In the genomic region with DNA sequence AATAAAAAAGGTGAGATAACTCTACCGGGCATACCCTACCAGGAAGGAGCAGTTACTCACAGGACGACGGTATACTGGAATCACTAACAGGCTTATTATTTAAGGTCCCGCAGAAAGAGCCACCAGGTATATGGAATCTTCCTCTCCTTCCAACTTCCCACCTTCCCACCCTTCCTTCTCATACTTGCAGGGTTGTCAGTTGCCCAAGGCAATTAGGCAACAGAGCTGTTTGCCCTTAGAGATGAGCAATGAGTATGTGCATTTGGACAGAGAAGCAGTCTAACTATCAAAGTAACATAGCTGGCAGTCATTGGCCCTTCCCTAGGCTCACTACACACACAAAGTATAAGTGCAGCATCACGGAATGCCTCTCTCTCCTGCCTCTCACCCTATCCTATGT, we compare ENCODE assay signal across 22 cellular contexts. TPM values are rescaled to one million over a fixed set of nuclear protein-coding genes. Genes with fewer than 3 reads are reported as not detected.
A peak's percentile ranks its signal among the peaks of the same experiment; 100 is the strongest.
DNase-seq lines count a peak whose midpoint lies in the region; ATAC-seq, FAIRE-seq and TF ChIP-seq lines count a peak whose summit lies in the region.
"Had no signal": no experiment of that assay in that cellular context is flagged by ENCODE, and none has a peak within 500 bp of the region (broad histone marks: within the 10 kb centered on the region; RNA-seq: fewer than 3 reads in every experiment).

No MANE protein-coding gene starts in this region.

- POLR2A ChIA-PET in IMR-90 (lab: Charles Lee; ENCODE audit: unreplicated experiment) = no interaction called here
- POLR2A ChIA-PET in HepG2 (lab: Yijun Ruan, JAX) = no interaction called here

- H3K4me1 ChIP-seq in IMR-90 (ENCODE audit: control insufficient read depth, insufficient read depth, low read length) (peaks cover 22% of the 10 kb centered on the region), RWPE2 (ENCODE audit: insufficient read depth, poor library complexity, severe bottlenecking) (peaks cover 35% of the 10 kb centered on the region), suprapubic skin (peaks cover 16% of the 10 kb centered on the region), HepG2 (ENCODE audit: insufficient read depth, low read length) (peaks cover 25% of the 10 kb centered on the region)
- H3K4me1 ChIP-seq: BLaER1 treated with 17β-estradiol and CSF1 and Interleukin-3, amounts not matched to agents 10 nM and 100 nM had no signal

- H2AK9ac ChIP-seq in IMR-90 (replicated peaks; ENCODE audit: low read depth, low read length, poor library complexity) = peak overlapping the region; percentile 31

- H2BK20ac ChIP-seq in IMR-90 (ENCODE audit: low read depth, low read length) = peak overlapping the region; percentile 81

- no peaks in the 10 kb centered on the region for H3K9me3 ChIP-seq in IMR-90 (ENCODE audit: control insufficient read depth, insufficient read depth, low read length)
- no peaks in the 10 kb centered on the region for H3K9me3 ChIP-seq in RWPE2 (ENCODE audit: severe bottlenecking)
- no peaks in the 10 kb centered on the region for H3K9me3 ChIP-seq in suprapubic skin
- no peaks in the 10 kb centered on the region for H3K9me3 ChIP-seq in HepG2 (ENCODE audit: low read length)
- H3K9me3 ChIP-seq: SK-N-SH had no signal

- no peak for TF ChIP-seq POLR2A in IMR-90 (IDR thresholded peaks at IDR 0.05; ENCODE audit: low read depth, low read length)
- no peak for TF ChIP-seq POLR2A in suprapubic skin (IDR thresholded peaks at IDR 0.05)
- TF ChIP-seq POLR2A in HepG2 (IDR thresholded peaks at IDR 0.05; ENCODE audit: insufficient read depth in 1 of 2, low read depth in 2 of 2, low read length in 2 of 2) = no peak

- no peak for FAIRE-seq in HepG2 (lab: Jason Lieb, UNC)
- FAIRE-seq: GM12878, GM19239 had no signal

- H2AFZ ChIP-seq in IMR-90 (replicated peaks; ENCODE audit: low read length, poor library complexity) (peak overlapping the region; percentile 45), HepG2 (ENCODE audit: low read length) (no peak overlapping the region)

- H2BK5ac ChIP-seq in IMR-90 (ENCODE audit: low read depth, low read length, poor library complexity, severe bottlenecking) = peak overlapping the region; percentile 16

- peak overlapping the region; percentile 93; the same call in 1 of the 2 replicates for H2AK5ac ChIP-seq in IMR-90 (ENCODE audit: low read depth, low read length)

- TF ChIP-seq EP300 in suprapubic skin (IDR thresholded peaks at IDR 0.05) = no peak
- TF ChIP-seq EP300 in HepG2 (IDR thresholded peaks at IDR 0.05; ENCODE audit: low read depth in 2 of 2, low read length in 2 of 2) = no peak
- no peak for TF ChIP-seq EP300 in HepG2 (CRISPR knock-in tag; IDR thresholded peaks at IDR 0.05; ENCODE audit: borderline replicate concordance)

- H4K8ac ChIP-seq in IMR-90 (ENCODE audit: low read depth in 2 of 2, low read length in 2 of 2) = no peak overlapping the region

- CTCF ChIA-PET in IMR-90 (lab: Yijun Ruan, JAX) (interaction anchor here (0.6 to 1.3 kb wide), 3 partner anchors 13 to 128 kb away, joined by 3 read pairs; no protein-coding TSS in a partner anchor), HepG2 (lab: Yijun Ruan, JAX; ENCODE audit: low intra/inter-chr PET ratio, low total read pairs) (no interaction called here)

- dilution Hi-C loops in IMR-90 (cut with HindIII; ENCODE audit: low sequenced_read_pairs, unreplicated experiment) = no loop called here

- H4K91ac ChIP-seq in IMR-90 (ENCODE audit: insufficient read depth, low read depth, low read length) = peak overlapping the region; percentile 40; the same call in 1 of the 2 replicates

- H3K4me3 ChIP-seq in IMR-90 (ENCODE audit: insufficient read depth, low read depth, low read length) = no peak overlapping the region
- no peak overlapping the region for H3K4me3 ChIP-seq in RWPE2 (ENCODE audit: severe bottlenecking)
- H3K4me3 ChIP-seq in suprapubic skin = no peak overlapping the region
- no peak overlapping the region for H3K4me3 ChIP-seq in HepG2 (replicated peaks in 1 of 3; ENCODE audit: insufficient read depth in 1 of 3, low read depth in 2 of 3, low read length in 3 of 3)
- H3K4me3 ChIP-seq: BLaER1 treated with 17β-estradiol and CSF1 and Interleukin-3, amounts not matched to agents 10 nM and 100 nM; GM12878; GM23338 had no signal

- H3K4me2 ChIP-seq in IMR-90 (ENCODE audit: low read depth, low read length) (no peak overlapping the region), HepG2 (ENCODE audit: low read depth, low read length) (no peak overlapping the region)
- H3K4me2 ChIP-seq: BLaER1 treated with 17β-estradiol and CSF1 and Interleukin-3, amounts not matched to agents 10 nM and 100 nM; GM23338; SK-N-SH had no signal

- H3K9ac ChIP-seq in IMR-90 (ENCODE audit: low read depth, low read length) (no peak overlapping the region), HepG2 (ENCODE audit: insufficient read depth, low read depth, low read length) (no peak overlapping the region)
- H3K9ac ChIP-seq: BLaER1 treated with 17β-estradiol and CSF1 and Interleukin-3, amounts not matched to agents 10 nM and 100 nM had no signal

- no TSS peak for BruUV-seq in IMR-90 (replicated peaks; lab: Mats Ljungman, UMichigan)
- BruUV-seq in HepG2 (replicated peaks; lab: Mats Ljungman, UMichigan) = no TSS peak

- H3K23ac ChIP-seq in IMR-90 (ENCODE audit: low read depth, low read length) = peak overlapping the region; percentile 71

- H3K36me3 ChIP-seq in IMR-90 (ENCODE audit: control insufficient read depth, insufficient read depth, low read length) (no peaks in the 10 kb centered on the region), RWPE2 (ENCODE audit: low read depth) (no peaks in the 10 kb centered on the region), suprapubic skin (no peaks in the 10 kb centered on the region), HepG2 (replicated peaks in 1 of 2; ENCODE audit: control insufficient read depth in 1 of 2, insufficient read depth in 2 of 2, low read length in 2 of 2) (no peaks in the 10 kb centered on the region)
- H3K36me3 ChIP-seq: BLaER1 treated with 17β-estradiol and CSF1 and Interleukin-3, amounts not matched to agents 10 nM and 100 nM had no signal

- H3K4ac ChIP-seq in IMR-90 (ENCODE audit: low read depth, low read length) = peak overlapping the region; percentile 70

- peak overlapping the region; percentile 33 for H3K14ac ChIP-seq in IMR-90 (replicated peaks; ENCODE audit: low read depth, low read length)

- peaks cover 17% of the 10 kb centered on the region for H3K9me1 ChIP-seq in IMR-90 (ENCODE audit: insufficient read depth, low read length)

- DNase-seq in IMR-90 = no peak
- DNase-seq in RWPE2 (ENCODE audit: low spot score) = no peak
- DNase-seq in epithelial cell of prostate (ENCODE audit: low read depth, low spot score) = no peak
- DNase-seq in suprapubic skin (ENCODE audit: low spot score in 2 of 2) = no peak
- no peak for DNase-seq in SKM-1 (lab: John Stamatoyannopoulos, UW; ENCODE audit: unreplicated experiment)
- DNase-seq in HepG2 (ENCODE audit: low spot score) = no peak
- DNase-seq: CD8-positive, alpha-beta T cell; DMS53; EL; NCI-H1105 treated with DMSO at 0.1 percent for 48 hours; NCI-H1694; SHP77; SK-N-SH; T-cell had no signal

- H4K20me1 ChIP-seq in IMR-90 (ENCODE audit: insufficient read depth, low read length) (no peaks in the 10 kb centered on the region), HepG2 (ENCODE audit: insufficient read depth, low read length) (no peaks in the 10 kb centered on the region)
- H4K20me1 ChIP-seq: BLaER1 treated with 17β-estradiol and CSF1 and Interleukin-3, amounts not matched to agents 10 nM and 100 nM had no signal

- no peak for ATAC-seq in IMR-90 (ENCODE audit: low read depth)
- no peak for ATAC-seq in RWPE2 (ENCODE audit: low read depth)
- no peak for ATAC-seq in HG02870 (IDR thresholded peaks at IDR 0.05; ENCODE audit: unreplicated experiment)
- no peak for ATAC-seq in HepG2
- ATAC-seq: CD8-positive, alpha-beta T cell; GM12878; GM23338; Panc1; T-cell had no signal

- no peak overlapping the region; the same call in 1 of the 2 replicates for H3K18ac ChIP-seq in IMR-90 (ENCODE audit: low read depth, low read length)

- no peaks in the 10 kb centered on the region for H3K79me2 ChIP-seq in HepG2 (ENCODE audit: insufficient read depth, low read length)

- no peak overlapping the region for H3K56ac ChIP-seq in IMR-90 (ENCODE audit: extremely low read depth, insufficient read depth, low read length)

- TF ChIP-seq RAD21 in IMR-90 (IDR thresholded peaks at IDR 0.05; ENCODE audit: low read length) (no peak), HepG2 (CRISPR knock-in tag; IDR thresholded peaks at IDR 0.05) (no peak)

- peak overlapping the region; percentile 82; the same call in 2 of the 3 replicates for H2BK15ac ChIP-seq in IMR-90 (ENCODE audit: low read depth, low read length)

- peak overlapping the region; percentile 83 for H2BK120ac ChIP-seq in IMR-90 (ENCODE audit: low read depth, low read length)

- peaks cover 4 to 19% of the 10 kb centered on the region in 2 experiments; a peak in 3 of 4 replicates for H3K79me1 ChIP-seq in IMR-90 (ENCODE audit: low read depth in 1 of 2, low read length in 2 of 2)

- intact Hi-C loops in IMR-90 (cut with micrococcal nuclease) (no loop called here), HepG2 (cut with micrococcal nuclease; ENCODE audit: unreplicated experiment) (no loop called here)

- TF ChIP-seq CTCF in IMR-90 (conservative IDR thresholded peaks at IDR 0.05; ENCODE audit: low read depth, low read length) = no peak
- TF ChIP-seq CTCF in RWPE2 (IDR thresholded peaks at IDR 0.05; ENCODE audit: poor library complexity, severe bottlenecking) = no peak
- TF ChIP-seq CTCF in suprapubic skin (IDR thresholded peaks at IDR 0.05) = no peak
- no peak for TF ChIP-seq CTCF in HepG2 (CRISPR knock-in tag; IDR thresholded peaks at IDR 0.05)

- H3K27me3 ChIP-seq in IMR-90 (ENCODE audit: control insufficient read depth, insufficient read depth, low read length) (no peaks in the 10 kb centered on the region), RWPE2 (ENCODE audit: insufficient read depth, poor library complexity, severe bottlenecking) (no peaks in the 10 kb centered on the region), suprapubic skin (no peaks in the 10 kb centered on the region), HepG2 (ENCODE audit: control insufficient read depth in 1 of 2, insufficient read depth in 2 of 2, low read length in 2 of 2) (no peaks in the 10 kb centered on the region; a peak in 1 of 5 replicates)
- H3K27me3 ChIP-seq: BLaER1 treated with 17β-estradiol and CSF1 and Interleukin-3, amounts not matched to agents 10 nM and 100 nM had no signal

- H3K27ac ChIP-seq in IMR-90 (ENCODE audit: insufficient read depth, low read length) (no peak overlapping the region), RWPE2 (ENCODE audit: poor library complexity, severe bottlenecking) (peak overlapping the region; percentile 54), epithelial cell of prostate (peak overlapping the region; percentile 33), suprapubic skin (peak overlapping the region; percentile 59), HepG2 (ENCODE audit: extremely low read length, insufficient read depth, low read length) (no peak overlapping the region)
- H3K27ac ChIP-seq: BLaER1 treated with 17β-estradiol and CSF1 and Interleukin-3, amounts not matched to agents 10 nM and 100 nM; HL-60 had no signal

- no CpG with 5 or more reads among the region's 5 CpGs for WGBS in IMR-90 (ENCODE audit: extremely low coverage in 2 of 2, insufficient read length in 1 of 2), 2 experiments
- 76% methylated on average over 5 of the region's 5 CpGs for WGBS in suprapubic skin
- 82% methylated on average over 5 of the region's 5 CpGs for WGBS in HepG2 (ENCODE audit: low lambda C conversion rate)

- in situ Hi-C loops in IMR-90 (cut with MboI; ENCODE audit: low sequenced_read_pairs) = no loop called here
- in situ Hi-C loops in HepG2 (cut with HindIII; ENCODE audit: extremely low pct_ligation_motif_present, low pct_unique_long_range_greater_than_20kb) = no loop called here

- H4K5ac ChIP-seq in IMR-90 (ENCODE audit: low read depth, low read length) = no peak overlapping the region

RNA-seq across cellular contexts. Expression of gene EVA1A, which starts 32.1 kb away (rescaled TPM):
- total RNA-seq in IMR-90 (2012; rRNA removed) = 89.2 and 93.7 TPM in 2 replicates
- 54.5 and 61.6 TPM in 2 replicates for polyA plus RNA-seq in IMR-90 (2012; rRNA removed)
- polyA plus RNA-seq in IMR-90 (2012; cell fraction: cytosol; rRNA removed) = 71.6 and 118 TPM in 2 replicates
- polyA plus RNA-seq in IMR-90 (2012; cell fraction: nucleus; rRNA removed; ENCODE audit: low replicate concordance) = 36.3 and 66.6 TPM in 2 replicates
- 10 to 100 TPM in 1 of 4 donors, 1 to 10 TPM in 3; 5.7 to 11.4 (median 7.9) TPM for total RNA-seq in suprapubic skin
- total RNA-seq in HepG2 (2016; rRNA removed; fragmentation: Illumina TruSeq; extraction: Trizol) = 55.9 and 57.8 TPM in 2 replicates
- total RNA-seq in HepG2 (2016; cell fraction: cytosol; rRNA removed; fragmentation: Illumina TruSeq; extraction: Trizol; ENCODE audit: low read depth) = 25.1 and 29.0 TPM in 2 replicates
- total RNA-seq in HepG2 (2016; cell fraction: insoluble cytoplasmic fraction; rRNA removed; fragmentation: Illumina TruSeq; extraction: Trizol) = 52.7 and 57.5 TPM in 2 replicates
- 48.2 and 58.4 TPM in 2 replicates for total RNA-seq in HepG2 (2016; cell fraction: membrane; rRNA removed; fragmentation: Illumina TruSeq; extraction: Trizol)
- 46.1 and 58.2 TPM in 2 replicates for total RNA-seq in HepG2 (2016; cell fraction: nucleus; rRNA removed; fragmentation: Illumina TruSeq; extraction: Trizol)
- polyA plus RNA-seq in HepG2 (2011; rRNA removed) = 57.5 and 65.4 TPM in 2 replicates
- 53.6 and 68.8 TPM in 2 replicates for polyA plus RNA-seq in HepG2 (2011; cell fraction: cytosol; rRNA removed)
- polyA plus RNA-seq in HepG2 (2011; cell fraction: nucleus; rRNA removed) = 77.6 and 80.4 TPM in 2 replicates
- 44.8 and 48.8 TPM in 2 replicates for polyA plus RNA-seq in HepG2 (2012)
- 23.6 and 36.8 TPM in 2 replicates for polyA plus RNA-seq in HepG2 (2016; cell fraction: cytosol; fragmentation: Illumina TruSeq; extraction: Trizol; ENCODE audit: low read depth)
- 46.2 and 49.2 TPM in 2 replicates for polyA plus RNA-seq in HepG2 (2016; cell fraction: insoluble cytoplasmic fraction; fragmentation: Illumina TruSeq; extraction: Trizol; ENCODE audit: low read depth)
- polyA plus RNA-seq in HepG2 (2016; cell fraction: membrane; fragmentation: Illumina TruSeq; extraction: Trizol; ENCODE audit: low read depth) = 37.8 and 44.2 TPM in 2 replicates
- 60.9 and 62.0 TPM in 2 replicates for polyA plus RNA-seq in HepG2 (2016; cell fraction: nucleus; fragmentation: Illumina TruSeq; extraction: Trizol; ENCODE audit: insufficient read depth, low read depth)
- polyA minus RNA-seq in HepG2 (2011; rRNA and poly(A)+ RNA removed; ENCODE audit: low replicate concordance) = 186 TPM in 1 of 2 replicates, not detected in the other
- polyA minus RNA-seq in HepG2 (2011; cell fraction: cytosol; rRNA and poly(A)+ RNA removed) = 51.4 TPM in 2 replicates
- 70.1 and 71.3 TPM in 2 replicates for polyA minus RNA-seq in HepG2 (2011; cell fraction: nucleus; rRNA and poly(A)+ RNA removed)
- total RNA-seq: CD8-positive, alpha-beta T cell; NCI-H460 had no signal

RNA-seq across cellular contexts. Expression of gene MRPL19, which starts 53.7 kb away (rescaled TPM):
- 28.5 and 48.0 TPM in 2 replicates for total RNA-seq in IMR-90 (2012; rRNA removed)
- polyA plus RNA-seq in IMR-90 (2012; rRNA removed) = 23.4 and 24.8 TPM in 2 replicates
- 16.8 and 33.2 TPM in 2 replicates for polyA plus RNA-seq in IMR-90 (2012; cell fraction: cytosol; rRNA removed)
- polyA plus RNA-seq in IMR-90 (2012; cell fraction: nucleus; rRNA removed; ENCODE audit: low replicate concordance) = 3.4 and 5.3 TPM in 2 replicates
- 10 to 100 TPM; 24.6 to 44.5 (median 27.5) TPM for total RNA-seq in suprapubic skin
- 163 and 248 TPM in 2 replicates for total RNA-seq in HepG2 (2016; rRNA removed; fragmentation: Illumina TruSeq; extraction: Trizol)
- total RNA-seq in HepG2 (2016; cell fraction: cytosol; rRNA removed; fragmentation: Illumina TruSeq; extraction: Trizol; ENCODE audit: low read depth) = 60.1 and 62.4 TPM in 2 replicates
- 157 and 259 TPM in 2 replicates for total RNA-seq in HepG2 (2016; cell fraction: insoluble cytoplasmic fraction; rRNA removed; fragmentation: Illumina TruSeq; extraction: Trizol)
- total RNA-seq in HepG2 (2016; cell fraction: membrane; rRNA removed; fragmentation: Illumina TruSeq; extraction: Trizol) = 81.7 and 88.8 TPM in 2 replicates
- total RNA-seq in HepG2 (2016; cell fraction: nucleus; rRNA removed; fragmentation: Illumina TruSeq; extraction: Trizol) = 77.4 and 86.6 TPM in 2 replicates
- 27.7 and 43.2 TPM in 2 replicates for polyA plus RNA-seq in HepG2 (2011; rRNA removed)
- polyA plus RNA-seq in HepG2 (2011; cell fraction: cytosol; rRNA removed) = 22.2 and 26.1 TPM in 2 replicates
- polyA plus RNA-seq in HepG2 (2011; cell fraction: nucleus; rRNA removed) = 15.2 and 16.6 TPM in 2 replicates
- 37.9 and 66.8 TPM in 2 replicates for polyA plus RNA-seq in HepG2 (2012)
- polyA plus RNA-seq in HepG2 (2016; cell fraction: cytosol; fragmentation: Illumina TruSeq; extraction: Trizol; ENCODE audit: low read depth) = 54.7 and 55.9 TPM in 2 replicates
- 233 and 251 TPM in 2 replicates for polyA plus RNA-seq in HepG2 (2016; cell fraction: insoluble cytoplasmic fraction; fragmentation: Illumina TruSeq; extraction: Trizol; ENCODE audit: low read depth)
- 56.1 and 61.5 TPM in 2 replicates for polyA plus RNA-seq in HepG2 (2016; cell fraction: membrane; fragmentation: Illumina TruSeq; extraction: Trizol; ENCODE audit: low read depth)
- polyA plus RNA-seq in HepG2 (2016; cell fraction: nucleus; fragmentation: Illumina TruSeq; extraction: Trizol; ENCODE audit: insufficient read depth, low read depth) = 72.7 and 74.8 TPM in 2 replicates
- 14.2 and 34.0 TPM in 2 replicates for polyA minus RNA-seq in HepG2 (2011; rRNA and poly(A)+ RNA removed; ENCODE audit: low replicate concordance)
- polyA minus RNA-seq in HepG2 (2011; cell fraction: cytosol; rRNA and poly(A)+ RNA removed) = 30.5 and 33.6 TPM in 2 replicates
- 101 and 126 TPM in 2 replicates for polyA minus RNA-seq in HepG2 (2011; cell fraction: nucleus; rRNA and poly(A)+ RNA removed)

Comparison
In these comparisons a context has a peak if more than half of its experiments do, and no peak if none do; other contexts are left out.
1. H3K27ac ChIP-seq: peak in RWPE2 (single experiment), epithelial cell of prostate (single experiment) and suprapubic skin (single experiment); none in IMR-90 (single experiment) and HepG2 (single experiment).